ENCODE assay signal across 8 cellular contexts in genomic region chr17:37047631-37048104, GRCh38.
A peak's percentile ranks its signal among the peaks of the same experiment; 100 is the strongest.
DNase-seq lines count a peak whose midpoint lies in the region; ATAC-seq and TF ChIP-seq lines count a peak whose summit lies in the region.

No MANE protein-coding gene starts in this region.

- DNase-seq in GM10248 (ENCODE audit: extremely low spot score) (peak; percentile 76), NCI-H128 (lab: John Stamatoyannopoulos, UW; ENCODE audit: unreplicated experiment) (peak; percentile 36), Right ventricle myocardium inferior (ENCODE audit: missing footprints) (peak; percentile 83), posterior cingulate gyrus (peak; percentile 69 to 97 (median 89)), upper lobe of right lung (peak; percentile 83)

- H3K36me3 Mint-ChIP-seq in activated naive CD8-positive, alpha-beta T cell, result peaks cover 4% of the 10 kb centered on the region

- peaks cover 3% of the 10 kb centered on the region; the same call in 1 of the 2 replicates for H3K79me2 ChIP-seq in SU-DHL-6 (ENCODE audit: insufficient read depth, low read length)

- H3K36me3 ChIP-seq in SU-DHL-6 (ENCODE audit: low read length) (no peaks in the 10 kb centered on the region), upper lobe of right lung (peaks cover 19% of the 10 kb centered on the region)

- H3K4me3 ChIP-seq in SU-DHL-6 (ENCODE audit: insufficient read depth, low read length, poor library complexity, severe bottlenecking), result no peak overlapping the region
- no peak overlapping the region for H3K4me3 ChIP-seq in upper lobe of right lung

- intact Hi-C loops in Right ventricle myocardium inferior (cut with DNase I) (loop anchor here (1.0 to 5.0 kb wide), 2 partner anchors 418 to 445 kb away; partner anchors contain the start of gene MRM1), posterior cingulate gyrus (cut with DNase I) (loop anchor here (1.0 to 2.0 kb wide), 2 partner anchors 99 to 418 kb away; partner anchors contain the start of gene AATF), upper lobe of right lung (cut with DNase I) (loop anchor here (10.0 kb wide), 1 partner anchor 423 kb away; no protein-coding TSS in a partner anchor)

- POLR2A ChIA-PET in GM10248 (lab: Yijun Ruan, JAX), result no interaction called here

- peak overlapping the region; percentile 58 for H3K27ac Mint-ChIP-seq in activated naive CD8-positive, alpha-beta T cell

- no peaks in the 10 kb centered on the region for H3K9me3 ChIP-seq in SU-DHL-6 (ENCODE audit: insufficient read depth, low read length)
- H3K9me3 ChIP-seq in upper lobe of right lung, result no peaks in the 10 kb centered on the region

- peaks cover 14% of the 10 kb centered on the region for H3K4me1 Mint-ChIP-seq in activated naive CD8-positive, alpha-beta T cell (ENCODE audit: low read depth)

- H3K27ac ChIP-seq in SU-DHL-6 (ENCODE audit: low read depth, low read length) (no peak overlapping the region), upper lobe of right lung (no peak overlapping the region)

- no peaks in the 10 kb centered on the region for H3K9me2 ChIP-seq in SU-DHL-6 (replicated peaks; ENCODE audit: insufficient read depth, low read length)

- H3K4me2 ChIP-seq in SU-DHL-6 (ENCODE audit: low read depth, low read length, poor library complexity, severe bottlenecking), result no peak overlapping the region

- H3K27me3 Mint-ChIP-seq in activated naive CD8-positive, alpha-beta T cell, result no peaks in the 10 kb centered on the region

- no peak overlapping the region for H2AFZ ChIP-seq in SU-DHL-6 (ENCODE audit: low read depth, low read length, severe bottlenecking)

- ATAC-seq in Right ventricle myocardium inferior (peak; percentile 64), upper lobe of right lung (peak; percentile 88), HG03460 (IDR thresholded peaks at IDR 0.05; ENCODE audit: unreplicated experiment) (no peak)

- no peak overlapping the region for H3K4me3 Mint-ChIP-seq in activated naive CD8-positive, alpha-beta T cell

- CTCF ChIA-PET in GM10248 (lab: Yijun Ruan, JAX), result interaction anchor here (0.7 to 7.8 kb wide), 51 partner anchors 10 to 450 kb away, joined by 3 to 61 read pairs (median 4); partner anchors contain the start of genes LHX1 and MRM1

- H3K27me3 ChIP-seq in SU-DHL-6 (ENCODE audit: low read length) (no peaks in the 10 kb centered on the region), upper lobe of right lung (no peaks in the 10 kb centered on the region)

- peak; percentile 79 for TF ChIP-seq CTCF in GM10248 (IDR thresholded peaks at IDR 0.05; ENCODE audit: control extremely low read depth, extremely low read depth, low read depth, missing control alignments)
- TF ChIP-seq CTCF in SU-DHL-6 (IDR thresholded peaks at IDR 0.05; ENCODE audit: insufficient read depth, low read length, poor library complexity, severe bottlenecking), result peak; percentile 92
- peak; percentile 88 for TF ChIP-seq CTCF in upper lobe of right lung (IDR thresholded peaks at IDR 0.05)

- peaks cover 11% of the 10 kb centered on the region; the same call in 1 of the 2 replicates for H3F3A ChIP-seq in SU-DHL-6 (ENCODE audit: insufficient read depth)

- H3K9me3 Mint-ChIP-seq in activated naive CD8-positive, alpha-beta T cell (ENCODE audit: low read depth), result no peaks in the 10 kb centered on the region

- H4K20me1 ChIP-seq in SU-DHL-6 (ENCODE audit: low read depth, low read length), result no peaks in the 10 kb centered on the region

- H3K4me1 ChIP-seq in upper lobe of right lung, result no peaks in the 10 kb centered on the region

- no peak overlapping the region for H3K9ac ChIP-seq in SU-DHL-6 (ENCODE audit: low read length)

Comparison
In these comparisons a context has a peak if more than half of its experiments do, and no peak if none do; other contexts are left out.
1. DNase-seq: peak in every context shown above with its lines; median percentile 89 in posterior cingulate gyrus; 83 in Right ventricle myocardium inferior; 83 in upper lobe of right lung; 76 in GM10248; 36 in NCI-H128.